Comparison of ENCODE assay signal across 22 cellular contexts in genomic region chr17:64687959-64688358, GRCh38. TPM values are rescaled to one million over a fixed set of nuclear protein-coding genes. Genes with fewer than 3 reads are reported as not detected.
DNase-seq lines count a peak whose midpoint lies in the region; ATAC-seq and TF ChIP-seq lines count a peak whose summit lies in the region.
"Had no signal": no experiment of that assay in that cellular context is flagged by ENCODE, and none has a peak within 500 bp of the region (broad histone marks: within the 10 kb centered on the region; RNA-seq: fewer than 3 reads in every experiment).

No MANE protein-coding gene starts in this region.

- no peaks in the 10 kb centered on the region for H3K9me3 Mint-ChIP-seq in activated T-cell treated with anti-CD3 and anti-CD28 coated beads, Interleukin-2, amount 50 U/mL, for 72 hours
- H3K9me3 Mint-ChIP-seq: activated naive CD4-positive, alpha-beta T cell treated with anti-CD3 and anti-CD28 coated beads for 36 hours; activated T-cell treated with anti-CD3 and anti-CD28 coated beads, Interleukin-2, amount 50 U/mL, for 4 hours; neural crest cell had no signal

- H3K27ac Mint-ChIP-seq in activated T-cell treated with anti-CD3 and anti-CD28 coated beads, Interleukin-2, amount 50 U/mL, for 72 hours, result no peak overlapping the region
- H3K27ac Mint-ChIP-seq: activated CD8-positive, alpha-beta T cell treated with anti-CD3 and anti-CD28 coated beads, Interleukin-2, amount 10 ng/mL, durations not matched to agents 7 days and 5 days; activated naive CD4-positive, alpha-beta T cell treated with anti-CD3 and anti-CD28 coated beads for 36 hours had no signal

- TF ChIP-seq CTCF in fibroblast of the aortic adventitia (IDR thresholded peaks at IDR 0.05; ENCODE audit: insufficient read depth, low read length) (no peak), GM13977 (IDR thresholded peaks at IDR 0.05; ENCODE audit: extremely low read depth, insufficient read depth, missing control alignments) (no peak)

- peak; percentile 94 for DNase-seq in HCEC 1CT
- DNase-seq in fibroblast of the aortic adventitia (ENCODE audit: low read depth), result peak; percentile 89
- no peak for DNase-seq in activated T-cell treated with anti-CD3 and anti-CD28 coated beads, Interleukin-2, amount 50 U/mL, for 72 hours
- DNase-seq in GM13977 (ENCODE audit: low spot score), result no peak
- DNase-seq: activated CD8-positive, alpha-beta T cell treated with anti-CD3 and anti-CD28 coated beads, Interleukin-2, amount 10 ng/mL, durations not matched to agents 7 days and 5 days; activated naive CD4-positive, alpha-beta T cell treated with anti-CD3 and anti-CD28 coated beads for 36 hours; activated T-cell treated with anti-CD3 and anti-CD28 coated beads, Interleukin-2, amount 50 U/mL, for 4 hours; heart right ventricle; Kasumi-1; NCI-H2081 treated with DMSO at 0.1 percent for 48 hours; NCI-H524; stimulated activated naive CD8-positive, alpha-beta T cell treated with anti-CD3 and anti-CD28 coated beads, Interleukin-15, Interleukin-2, amounts not matched to agents 100 U/mL and 50 U/mL, for 24 hours; tibial artery had no signal

- ATAC-seq in SK-N-SH treated with all-trans-retinoic acid at 6 μM for 48 hours (peak; percentile 47; the same call in 2 of the 3 replicates), GM21447 (IDR thresholded peaks at IDR 0.05; ENCODE audit: unreplicated experiment) (no peak), HG03159 (IDR thresholded peaks at IDR 0.05; ENCODE audit: unreplicated experiment) (no peak)
- ATAC-seq in activated T-cell treated with anti-CD3 and anti-CD28 coated beads, Interleukin-2, amount 50 U/mL, for 72 hours (replicated peaks in 1 of 2), result no peak
- ATAC-seq: activated CD4-positive, CD25-positive, alpha-beta regulatory T cell treated with anti-CD3 and anti-CD28 coated beads, Interleukin-2, amount 50 U/mL, for 24 hours; activated CD8-positive, alpha-beta T cell treated with anti-CD3 and anti-CD28 coated beads, Interleukin-2, amount 10 ng/mL, durations not matched to agents 7 days and 5 days; activated T-cell treated with anti-CD3 and anti-CD28 coated beads, Interleukin-2, amount 50 U/mL, for 4 hours; heart right ventricle; stimulated activated naive CD8-positive, alpha-beta T cell treated with anti-CD3 and anti-CD28 coated beads, Interleukin-15, Interleukin-2, amounts not matched to agents 100 U/mL and 50 U/mL, for 24 hours had no signal

- H3K4me1 Mint-ChIP-seq in activated T-cell treated with anti-CD3 and anti-CD28 coated beads, Interleukin-2, amount 50 U/mL, for 72 hours (ENCODE audit: low read depth), result no peaks in the 10 kb centered on the region

- H3K27me3 Mint-ChIP-seq in activated T-cell treated with anti-CD3 and anti-CD28 coated beads, Interleukin-2, amount 50 U/mL, for 72 hours (ENCODE audit: low read depth), result no peaks in the 10 kb centered on the region

- no peak overlapping the region for H3K4me3 ChIP-seq in fibroblast of the aortic adventitia (ENCODE audit: low read depth, low read length)
- H3K4me3 ChIP-seq: BLaER1 treated with 17β-estradiol and CSF1 and Interleukin-3, amounts not matched to agents 10 nM and 100 nM; esophagus muscularis mucosa; heart right ventricle; prostate gland; skin epidermis; tibial artery had no signal

- no peak overlapping the region for H3K4me3 Mint-ChIP-seq in activated T-cell treated with anti-CD3 and anti-CD28 coated beads, Interleukin-2, amount 50 U/mL, for 72 hours
- H3K4me3 Mint-ChIP-seq: activated CD8-positive, alpha-beta T cell treated with anti-CD3 and anti-CD28 coated beads, Interleukin-2, amount 10 ng/mL, durations not matched to agents 7 days and 5 days; activated naive CD4-positive, alpha-beta T cell treated with anti-CD3 and anti-CD28 coated beads for 36 hours; activated T-cell treated with anti-CD3 and anti-CD28 coated beads, Interleukin-2, amount 50 U/mL, for 4 hours; neural crest cell had no signal

- in situ Hi-C loops in GM13977 (cut with MboI; ENCODE audit: low pct_unique_long_range_greater_than_20kb, low sequenced_read_pairs, unreplicated experiment), result no loop called here

- H3K36me3 Mint-ChIP-seq in activated T-cell treated with anti-CD3 and anti-CD28 coated beads, Interleukin-2, amount 50 U/mL, for 72 hours (ENCODE audit: insufficient read depth in 2 of 2), result no peaks in the 10 kb centered on the region

TF ChIP-seq in SK-N-SH treated with all-trans-retinoic acid at 6 μM for 48 hours, 23 proteins besides CTCF, POLR2A, EP300 and RAD21 (continues in another document):
- no peak for TF ChIP-seq GLIS3 (CRISPR knock-in tag; IDR thresholded peaks at IDR 0.05)
- TF ChIP-seq TOX (CRISPR knock-in tag; IDR thresholded peaks at IDR 0.05; ENCODE audit: borderline replicate concordance), result no peak
- TF ChIP-seq CSDC2 (CRISPR knock-in tag; IDR thresholded peaks at IDR 0.05), result no peak
- no peak for TF ChIP-seq ZC3H10 (CRISPR knock-in tag; IDR thresholded peaks at IDR 0.05)
- no peak for TF ChIP-seq ZFP3 (CRISPR knock-in tag; IDR thresholded peaks at IDR 0.05)
- TF ChIP-seq RARB (CRISPR knock-in tag; IDR thresholded peaks at IDR 0.05), result no peak
- TF ChIP-seq OSR1 (CRISPR knock-in tag; IDR thresholded peaks at IDR 0.05), result no peak
- no peak for TF ChIP-seq PATZ1 (CRISPR knock-in tag; IDR thresholded peaks at IDR 0.05; ENCODE audit: borderline replicate concordance)
- TF ChIP-seq ZNF70 (CRISPR knock-in tag; IDR thresholded peaks at IDR 0.05), result no peak
- TF ChIP-seq SNAI2 (CRISPR knock-in tag; IDR thresholded peaks at IDR 0.05), result no peak
- no peak for TF ChIP-seq PPARA (CRISPR knock-in tag; IDR thresholded peaks at IDR 0.05; ENCODE audit: borderline replicate concordance)
- TF ChIP-seq ZFP30 (CRISPR knock-in tag; IDR thresholded peaks at IDR 0.05), result no peak
- no peak for TF ChIP-seq ZNF565 (CRISPR knock-in tag; conservative IDR thresholded peaks at IDR 0.05; ENCODE audit: low read depth)
- TF ChIP-seq ISL1 (CRISPR knock-in tag; IDR thresholded peaks at IDR 0.05), result no peak
- TF ChIP-seq ESRRG (CRISPR knock-in tag; IDR thresholded peaks at IDR 0.05), result no peak
- no peak for TF ChIP-seq TCF4 (CRISPR knock-in tag; IDR thresholded peaks at IDR 0.05; ENCODE audit: borderline replicate concordance)
- no peak for TF ChIP-seq CSRNP3 (CRISPR knock-in tag; IDR thresholded peaks at IDR 0.05)
- no peak for TF ChIP-seq TSHZ2 (CRISPR knock-in tag; IDR thresholded peaks at IDR 0.05)
- no peak for TF ChIP-seq ARNTL (CRISPR knock-in tag; IDR thresholded peaks at IDR 0.05; ENCODE audit: borderline replicate concordance, low read depth)

RNA-seq across cellular contexts. Expression of gene SMURF2, which starts 25.9 kb away (rescaled TPM):
- 38.2 and 90.9 TPM in 2 replicates for total RNA-seq in fibroblast of the aortic adventitia (ENCODE audit: low replicate concordance)
- 10 to 100 TPM; 18.3 to 19.4 TPM for total RNA-seq in activated T-cell treated with anti-CD3 and anti-CD28 coated beads, Interleukin-2, amount 50 U/mL, for 72 hours

Comparison
In these comparisons a context has a peak if more than half of its experiments do, and no peak if none do; other contexts are left out.
1. DNase-seq: peak in HCEC 1CT (single experiment) and fibroblast of the aortic adventitia (single experiment); none in activated T-cell treated with anti-CD3 and anti-CD28 coated beads, Interleukin-2, amount 50 U/mL, for 72 hours (0 of 2) and GM13977 (single experiment).